25 cellular contexts compared by ENCODE assay signal in genomic region chr20:62487-62886, GRCh38. TPM values are rescaled to one million over a fixed set of nuclear protein-coding genes. Genes with fewer than 3 reads are reported as not detected.
A peak's percentile ranks its signal among the peaks of the same experiment; 100 is the strongest.
DNase-seq lines count a peak whose midpoint lies in the region; ATAC-seq, FAIRE-seq and TF ChIP-seq lines count a peak whose summit lies in the region.
"Had no signal": no experiment of that assay in that cellular context is flagged by ENCODE, and none has a peak within 500 bp of the region (broad histone marks: within the 10 kb centered on the region; RNA-seq: fewer than 3 reads in every experiment).

No MANE protein-coding gene starts in this region.

- DNase-seq in endodermal cell: no peak
- no peak for DNase-seq in HepG2 (ENCODE audit: low spot score)
- DNase-seq in upper lobe of left lung: no peak
- DNase-seq in SHP77 (lab: John Stamatoyannopoulos, UW): no peak
- DNase-seq in NCI-H226: no peak
- DNase-seq in activated naive CD4-positive, alpha-beta T cell treated with anti-CD3 and anti-CD28 coated beads for 36 hours: no peak
- DNase-seq: 8988T; CD4-positive, alpha-beta memory T cell; DMS153; DMS79 treated with DMSO at 0.1 percent for 48 hours; GF-D8; GM23248; KBM-7 had no signal

- H3K79me2 ChIP-seq in HepG2 (ENCODE audit: insufficient read depth, low read length): no peaks in the 10 kb centered on the region

- no peaks in the 10 kb centered on the region for H3K9me3 Mint-ChIP-seq in endodermal cell
- H3K9me3 Mint-ChIP-seq in activated naive CD4-positive, alpha-beta T cell treated with anti-CD3 and anti-CD28 coated beads for 36 hours: no peaks in the 10 kb centered on the region
- H3K9me3 Mint-ChIP-seq: CD14-positive monocyte; CD4-positive, alpha-beta memory T cell; IgD-negative memory B cell had no signal

- no peak overlapping the region for H3K27ac Mint-ChIP-seq in endodermal cell
- H3K27ac Mint-ChIP-seq in activated naive CD4-positive, alpha-beta T cell treated with anti-CD3 and anti-CD28 coated beads for 36 hours: no peak overlapping the region
- H3K27ac Mint-ChIP-seq: CD14-positive monocyte; CD4-positive, alpha-beta memory T cell; IgD-negative memory B cell had no signal

- no TSS peak for BruUV-seq in HepG2 (replicated peaks; lab: Mats Ljungman, UMichigan)

- no peak overlapping the region for H2AFZ ChIP-seq in HepG2 (ENCODE audit: low read length)
- H2AFZ ChIP-seq: GM23248 had no signal

- H3K27me3 ChIP-seq in endodermal cell (ENCODE audit: control insufficient read depth, insufficient read depth, low read length, poor library complexity, severe bottlenecking): no peaks in the 10 kb centered on the region
- peaks cover 0 to 5% of the 10 kb centered on the region in 2 experiments; a peak in 1 of 5 replicates for H3K27me3 ChIP-seq in HepG2 (ENCODE audit: control insufficient read depth in 1 of 2, insufficient read depth in 2 of 2, low read length in 2 of 2)
- no peaks in the 10 kb centered on the region for H3K27me3 ChIP-seq in upper lobe of left lung
- H3K27me3 ChIP-seq: BLaER1 had no signal

- H3K36me3 Mint-ChIP-seq in endodermal cell (ENCODE audit: low read depth): no peaks in the 10 kb centered on the region
- no peaks in the 10 kb centered on the region for H3K36me3 Mint-ChIP-seq in activated naive CD4-positive, alpha-beta T cell treated with anti-CD3 and anti-CD28 coated beads for 36 hours (ENCODE audit: low read depth)
- H3K36me3 Mint-ChIP-seq: CD14-positive monocyte; CD4-positive, alpha-beta memory T cell; IgD-negative memory B cell had no signal

- ATAC-seq in HepG2: no peak
- peak; percentile 16 to 64 for ATAC-seq in upper lobe of left lung (ENCODE audit: low FRiP score in 2 of 2)
- ATAC-seq in GM18505 (IDR thresholded peaks at IDR 0.05; ENCODE audit: unreplicated experiment): no peak

- H3K9ac ChIP-seq in endodermal cell (ENCODE audit: extremely low read depth, low read length, poor library complexity, severe bottlenecking): no peak overlapping the region
- no peak overlapping the region for H3K9ac ChIP-seq in HepG2 (ENCODE audit: insufficient read depth, low read depth, low read length)
- H3K9ac ChIP-seq: BLaER1, GM23248 had no signal

- H3K4me1 ChIP-seq in HEK293 (ENCODE audit: control insufficient read depth, insufficient read depth, low read length): no peaks in the 10 kb centered on the region
- no peaks in the 10 kb centered on the region for H3K4me1 ChIP-seq in endodermal cell (ENCODE audit: control insufficient read depth, insufficient read depth, low read length)
- no peaks in the 10 kb centered on the region for H3K4me1 ChIP-seq in HepG2 (ENCODE audit: insufficient read depth, low read length)
- no peaks in the 10 kb centered on the region for H3K4me1 ChIP-seq in upper lobe of left lung
- H3K4me1 ChIP-seq: BLaER1, HAP-1 had no signal

- no peak overlapping the region for H3K4me3 Mint-ChIP-seq in endodermal cell
- H3K4me3 Mint-ChIP-seq in activated naive CD4-positive, alpha-beta T cell treated with anti-CD3 and anti-CD28 coated beads for 36 hours: no peak overlapping the region
- H3K4me3 Mint-ChIP-seq: CD14-positive monocyte; CD4-positive, alpha-beta memory T cell; IgD-negative memory B cell had no signal

- H3K9me3 ChIP-seq in HEK293 (ENCODE audit: control insufficient read depth, insufficient read depth, low read depth, low read length) (peaks cover 8% of the 10 kb centered on the region), endodermal cell (ENCODE audit: control insufficient read depth, low read length) (peaks cover 69% of the 10 kb centered on the region), HepG2 (ENCODE audit: low read length) (peaks cover 68% of the 10 kb centered on the region), upper lobe of left lung (peaks cover 0 to 11% (median 0%) of the 10 kb centered on the region in 4 donors)
- H3K9me3 ChIP-seq: HAP-1 had no signal

- POLR2A ChIA-PET in HEK293 (lab: Yijun Ruan, JAX): no interaction called here
- POLR2A ChIA-PET in HepG2 (lab: Yijun Ruan, JAX): no interaction called here

- intact Hi-C loops in HepG2 (cut with micrococcal nuclease; ENCODE audit: unreplicated experiment): no loop called here
- intact Hi-C loops in activated naive CD4-positive, alpha-beta T cell treated with anti-CD3 and anti-CD28 coated beads for 36 hours (cut with micrococcal nuclease): no loop called here

- no peaks in the 10 kb centered on the region; a peak in 1 of 3 replicates for H3K36me3 ChIP-seq in HEK293 (ENCODE audit: control insufficient read depth in 2 of 2, insufficient read depth in 1 of 2, low read length in 2 of 2)
- H3K36me3 ChIP-seq in endodermal cell (ENCODE audit: control insufficient read depth, insufficient read depth, low read length): no peaks in the 10 kb centered on the region
- no peaks in the 10 kb centered on the region for H3K36me3 ChIP-seq in HepG2 (replicated peaks in 1 of 2; ENCODE audit: control insufficient read depth in 1 of 2, insufficient read depth in 2 of 2, low read length in 2 of 2)
- no peaks in the 10 kb centered on the region for H3K36me3 ChIP-seq in upper lobe of left lung
- H3K36me3 ChIP-seq: BLaER1, HAP-1 had no signal

- in situ Hi-C loops in HepG2 (cut with HindIII; ENCODE audit: extremely low pct_ligation_motif_present, low pct_unique_long_range_greater_than_20kb): no loop called here

- TF ChIP-seq CTCF in HEK293 (tag by site-specific recombination; IDR thresholded peaks at IDR 0.05) (no peak), endodermal cell (conservative IDR thresholded peaks at IDR 0.05) (no peak), HepG2 (CRISPR knock-in tag; IDR thresholded peaks at IDR 0.05) (no peak), upper lobe of left lung (IDR thresholded peaks at IDR 0.05) (no peak)

- TF ChIP-seq RAD21 in HepG2 (CRISPR knock-in tag; IDR thresholded peaks at IDR 0.05): no peak

- FAIRE-seq in HepG2 (lab: Jason Lieb, UNC): no peak
- FAIRE-seq: GM12891 had no signal

- no peak overlapping the region for H3K27ac ChIP-seq in HEK293 (ENCODE audit: extremely low read depth, low read depth, low read length)
- no peak overlapping the region for H3K27ac ChIP-seq in endodermal cell (ENCODE audit: low read depth, low read length)
- H3K27ac ChIP-seq in HepG2 (ENCODE audit: extremely low read length, insufficient read depth, low read length): no peak overlapping the region
- H3K27ac ChIP-seq in upper lobe of left lung: no peak overlapping the region
- H3K27ac ChIP-seq: BLaER1, GM23248, HL-60 had no signal

- H4K20me1 ChIP-seq in HepG2 (ENCODE audit: insufficient read depth, low read length): no peaks in the 10 kb centered on the region
- H4K20me1 ChIP-seq: BLaER1 had no signal

- WGBS in endodermal cell (ENCODE audit: insufficient coverage in 1 of 2, insufficient read length in 1 of 2), 2 experiments: 81 to 82% methylated on average over 3 of the region's 3 CpGs
- 10% methylated on average over 3 of the region's 3 CpGs for WGBS in HepG2 (ENCODE audit: low lambda C conversion rate)
- WGBS in upper lobe of left lung, 2 donors: 76 to 78% methylated on average over 3 of the region's 3 CpGs

- no peak overlapping the region for H3K4me2 ChIP-seq in HepG2 (ENCODE audit: low read depth, low read length)
- H3K4me2 ChIP-seq: BLaER1 had no signal

- no peak for TF ChIP-seq POLR2A in HepG2 (IDR thresholded peaks at IDR 0.05; ENCODE audit: insufficient read depth in 1 of 2, low read depth in 2 of 2, low read length in 2 of 2)
- no peak for TF ChIP-seq POLR2A in upper lobe of left lung (IDR thresholded peaks at IDR 0.05)
- no peak for TF ChIP-seq POLR2A in GM18505 (IDR thresholded peaks at IDR 0.05; ENCODE audit: borderline replicate concordance, extremely low read depth, insufficient read depth, insufficient read length)

- CTCF ChIA-PET in HEK293 (lab: Yijun Ruan, JAX): no interaction called here
- CTCF ChIA-PET in HepG2 (lab: Yijun Ruan, JAX; ENCODE audit: low intra/inter-chr PET ratio, low total read pairs): no interaction called here
- CTCF ChIA-PET in activated naive CD4-positive, alpha-beta T cell treated with anti-CD3 and anti-CD28 coated beads for 36 hours (lab: Charles Lee): no interaction called here

- H3K4me1 Mint-ChIP-seq in endodermal cell: no peaks in the 10 kb centered on the region
- no peaks in the 10 kb centered on the region for H3K4me1 Mint-ChIP-seq in activated naive CD4-positive, alpha-beta T cell treated with anti-CD3 and anti-CD28 coated beads for 36 hours (ENCODE audit: low read depth)
- H3K4me1 Mint-ChIP-seq: CD14-positive monocyte; CD4-positive, alpha-beta memory T cell; IgD-negative memory B cell had no signal

- H3K4me3 ChIP-seq in HEK293 (ENCODE audit: low read depth, low read length) (no peak overlapping the region), endodermal cell (ENCODE audit: low read length) (peak overlapping the region; percentile 3), HepG2 (replicated peaks in 1 of 3; ENCODE audit: insufficient read depth in 1 of 3, low read depth in 2 of 3, low read length in 3 of 3) (no peak overlapping the region), upper lobe of left lung (no peak overlapping the region)
- H3K4me3 ChIP-seq: BLaER1, GM23248, HAP-1 had no signal

- TF ChIP-seq EP300 in HepG2 (IDR thresholded peaks at IDR 0.05; ENCODE audit: low read depth in 2 of 2, low read length in 2 of 2) (no peak), HepG2 (CRISPR knock-in tag; IDR thresholded peaks at IDR 0.05; ENCODE audit: borderline replicate concordance) (no peak), upper lobe of left lung (IDR thresholded peaks at IDR 0.05) (no peak)

- no peaks in the 10 kb centered on the region for H3K27me3 Mint-ChIP-seq in endodermal cell (ENCODE audit: insufficient read depth)
- no peaks in the 10 kb centered on the region for H3K27me3 Mint-ChIP-seq in activated naive CD4-positive, alpha-beta T cell treated with anti-CD3 and anti-CD28 coated beads for 36 hours (ENCODE audit: low read depth)
- H3K27me3 Mint-ChIP-seq: CD4-positive, alpha-beta memory T cell; IgD-negative memory B cell had no signal

RNA-seq across cellular contexts. Expression of gene DEFB125, which starts 25.0 kb away (rescaled TPM):
- total RNA-seq in endodermal cell (not detected), HepG2 (2016; rRNA removed; fragmentation: Illumina TruSeq; extraction: Trizol) (not detected in 2 replicates), upper lobe of left lung (not detected)
- polyA plus RNA-seq in endodermal cell (2013, experiment 1 of 2): not detected
- polyA plus RNA-seq in endodermal cell (2013, experiment 2 of 2): not detected
- not detected in 2 replicates for total RNA-seq in HepG2 (2016; cell fraction: cytosol; rRNA removed; fragmentation: Illumina TruSeq; extraction: Trizol; ENCODE audit: low read depth)
- not detected in 2 replicates for total RNA-seq in HepG2 (2016; cell fraction: insoluble cytoplasmic fraction; rRNA removed; fragmentation: Illumina TruSeq; extraction: Trizol)
- total RNA-seq in HepG2 (2016; cell fraction: membrane; rRNA removed; fragmentation: Illumina TruSeq; extraction: Trizol): not detected in 2 replicates
- total RNA-seq in HepG2 (2016; cell fraction: nucleus; rRNA removed; fragmentation: Illumina TruSeq; extraction: Trizol): not detected in 2 replicates
- polyA plus RNA-seq in HepG2 (2011; rRNA removed): not detected in 2 replicates
- not detected in 2 replicates for polyA plus RNA-seq in HepG2 (2011; cell fraction: cytosol; rRNA removed)
- polyA plus RNA-seq in HepG2 (2011; cell fraction: nucleus; rRNA removed): not detected in 2 replicates
- polyA plus RNA-seq in HepG2 (2012): not detected in 2 replicates
- polyA plus RNA-seq in HepG2 (2016; cell fraction: cytosol; fragmentation: Illumina TruSeq; extraction: Trizol; ENCODE audit: low read depth): not detected in 2 replicates
- not detected in 2 replicates for polyA plus RNA-seq in HepG2 (2016; cell fraction: insoluble cytoplasmic fraction; fragmentation: Illumina TruSeq; extraction: Trizol; ENCODE audit: low read depth)
- polyA plus RNA-seq in HepG2 (2016; cell fraction: membrane; fragmentation: Illumina TruSeq; extraction: Trizol; ENCODE audit: low read depth): not detected in 2 replicates
- not detected in 2 replicates for polyA plus RNA-seq in HepG2 (2016; cell fraction: nucleus; fragmentation: Illumina TruSeq; extraction: Trizol; ENCODE audit: insufficient read depth, low read depth)
- polyA minus RNA-seq in HepG2 (2011; rRNA and poly(A)+ RNA removed; ENCODE audit: low replicate concordance): not detected in 2 replicates
- not detected in 2 replicates for polyA minus RNA-seq in HepG2 (2011; cell fraction: cytosol; rRNA and poly(A)+ RNA removed)
- not detected in 2 replicates for polyA minus RNA-seq in HepG2 (2011; cell fraction: nucleus; rRNA and poly(A)+ RNA removed)
- total RNA-seq in activated naive CD4-positive, alpha-beta T cell treated with anti-CD3 and anti-CD28 coated beads for 36 hours: not detected
- total RNA-seq: A673; CD4-positive, alpha-beta memory T cell; GM23248; H4; HT1080 had no signal
- polyA plus RNA-seq: AG04450; CD14-positive monocyte; CD4-positive, alpha-beta memory T cell; GM23248; IgD-negative memory B cell had no signal

Comparison
In these comparisons a context has a peak if more than half of its experiments do, and no peak if none do; other contexts are left out.
1. ATAC-seq: peak in upper lobe of left lung (2 of 2); none in HepG2 (single experiment) and GM18505 (single experiment).
2. Of the 63 proteins assayed by ChIP-seq in both HepG2 and HEK293: peak only in HepG2: none; only in HEK293: ZNF530; in both: none; in neither: 62.